25 cellular contexts compared by ENCODE assay signal in the genomic region with DNA sequence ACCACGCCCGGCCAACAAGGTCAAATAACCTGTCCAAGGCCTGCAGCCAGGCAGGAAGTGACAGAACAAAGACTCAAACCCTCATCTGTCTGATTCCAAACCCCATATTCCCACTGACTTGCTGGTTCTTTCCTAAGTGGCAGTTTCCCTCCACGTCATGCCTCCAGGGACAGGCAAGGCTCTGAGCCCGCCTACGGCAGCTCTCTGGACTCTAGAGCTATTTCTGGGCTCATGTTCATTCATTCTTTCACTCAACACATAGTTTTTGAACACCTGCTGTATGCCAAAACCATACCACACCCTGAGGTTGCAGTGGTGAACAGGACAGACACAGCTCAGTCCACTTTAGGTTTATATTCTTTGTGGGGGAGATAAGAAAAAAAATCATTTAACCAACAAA. TPM values are rescaled to one million over a fixed set of nuclear protein-coding genes. Genes with fewer than 3 reads are reported as not detected.
"Had no signal": no experiment of that assay in that cellular context is flagged by ENCODE, and none has a peak within 500 bp of the region (broad histone marks: within the 10 kb centered on the region; RNA-seq: fewer than 3 reads in every experiment).

No MANE protein-coding gene starts in this region.

- H3K9me3 ChIP-seq: adrenal gland, ascending aorta, colonic mucosa, esophagus muscularis mucosa, gastrocnemius medialis, left lung, sigmoid colon, transverse colon had no signal

- H3K27ac ChIP-seq: adrenal gland, ascending aorta, brain microvascular endothelial cell, colonic mucosa, dorsolateral prefrontal cortex, esophagus muscularis mucosa, gastrocnemius medialis, left lung, sigmoid colon, transverse colon had no signal

- H3K4me3 ChIP-seq: adrenal gland, ascending aorta, colonic mucosa, dorsolateral prefrontal cortex, esophagus muscularis mucosa, gastrocnemius medialis, left lung, sigmoid colon, transverse colon had no signal

- H3K36me3 ChIP-seq: adrenal gland, ascending aorta, brain microvascular endothelial cell, colonic mucosa, esophagus muscularis mucosa, gastrocnemius medialis, left lung, sigmoid colon, transverse colon had no signal

- H3K4me1 ChIP-seq: colonic mucosa, gastrocnemius medialis had no signal

- DNase-seq: activated CD4-positive, alpha-beta T cell treated with anti-CD3 and anti-CD28 coated beads, Interleukin-2, amount 50 U/mL, for 4 hours; activated CD8-positive, alpha-beta memory T cell treated with anti-CD3 and anti-CD28 coated beads for 24 hours; activated CD8-positive, alpha-beta memory T cell treated with anti-CD3 and anti-CD28 coated beads, Interleukin-2, amount 50 U/mL, for 4 hours; activated T-cell treated with anti-CD3 and anti-CD28 coated beads, Interleukin-2, amount 50 U/mL, for 24 hours; adrenal gland; brain microvascular endothelial cell; colonic mucosa; dorsolateral prefrontal cortex; gastrocnemius medialis; kidney; midbrain; nephron progenitor cell; sigmoid colon; stimulated activated CD4-positive, alpha-beta T cell treated with anti-CD3 and anti-CD28 coated beads, Interleukin-2, amount 100 ng/mL, for 48 hours; stimulated activated CD8-positive, alpha-beta memory T cell treated with anti-CD3 and anti-CD28 coated beads, Interleukin-4, amount 100 ng/mL, for 48 hours; stimulated activated naive B cell treated with anti-CD40 and anti-IgM and Interleukin-4, amounts not matched to agents 10 μg/mL and 1 μg/mL and 100 μg/mL, for 72 hours; T-helper 1 cell; T-helper 9 cell; transverse colon had no signal

- H3K27me3 ChIP-seq: adrenal gland, ascending aorta, brain microvascular endothelial cell, colonic mucosa, left lung, transverse colon had no signal

RNA-seq across cellular contexts. Expression of gene FBP1, which starts 5.2 kb away (rescaled TPM):
- total RNA-seq: temporal lobe had no signal

RNA-seq across cellular contexts. Expression of gene FBP2, which starts 50.9 kb away (rescaled TPM):
- total RNA-seq: activated T-helper 17 cell treated with anti-CD3 and anti-CD28 coated beads, Interleukin-2, amount 50 U/mL, for 72 hours; ascending aorta; colonic mucosa; esophagus muscularis mucosa; kidney; left lung; sigmoid colon; temporal lobe; transverse colon; WTC11 had no signal
